ENCODE assay signal across 23 cellular contexts in genomic region chr7:136923111-136923510, GRCh38. TPM values are rescaled to one million over a fixed set of nuclear protein-coding genes. Genes with fewer than 3 reads are reported as not detected.
A peak's percentile ranks its signal among the peaks of the same experiment; 100 is the strongest.
DNase-seq lines count a peak whose midpoint lies in the region; ATAC-seq and TF ChIP-seq lines count a peak whose summit lies in the region.
"Had no signal": no experiment of that assay in that cellular context is flagged by ENCODE, and none has a peak within 500 bp of the region (broad histone marks: within the 10 kb centered on the region; RNA-seq: fewer than 3 reads in every experiment).

No MANE protein-coding gene starts in this region.

- H3K4me3 ChIP-seq in choroid plexus epithelial cell (ENCODE audit: low read depth, low read length): no peak overlapping the region
- H3K4me3 ChIP-seq: BLaER1 treated with 17β-estradiol and CSF1 and Interleukin-3, amounts not matched to agents 10 nM and 100 nM; right lobe of liver; vagina had no signal

- TF ChIP-seq CTCF in choroid plexus epithelial cell (conservative IDR thresholded peaks at IDR 0.05; ENCODE audit: low read depth, low read length): no peak

- ATAC-seq in GM18861 (IDR thresholded peaks at IDR 0.05; ENCODE audit: unreplicated experiment): no peak
- ATAC-seq: activated CD8-positive, alpha-beta T cell treated with anti-CD3 and anti-CD28 coated beads for 36 hours; activated T-cell treated with anti-CD3 and anti-CD28 coated beads, Interleukin-2, amount 50 U/mL, for 4 hours; left lobe of liver; right lobe of liver; T-cell had no signal

- DNase-seq in AG20443 (ENCODE audit: low spot score) (peak; percentile 50), HT1080 (ENCODE audit: low read depth) (peak; percentile 38), choroid plexus epithelial cell (ENCODE audit: low read depth) (peak; percentile 92), non-pigmented ciliary epithelial cell (ENCODE audit: low read depth) (peak; percentile 59), hypothalamus (lab: John Stamatoyannopoulos, UW) (no peak)
- no peak for DNase-seq in activated CD4-positive, alpha-beta T cell treated with anti-CD3 and anti-CD28 coated beads for 48 hours
- DNase-seq in stimulated activated CD4-positive, alpha-beta T cell treated with anti-CD3 and anti-CD28 coated beads, Interleukin-12 subunit alpha, Interleukin-12 subunit beta, amount 100 ng/mL, for 4 hours: no peak
- DNase-seq: activated CD8-positive, alpha-beta T cell treated with anti-CD3 and anti-CD28 coated beads for 36 hours; activated naive CD8-positive, alpha-beta T cell treated with anti-CD3 and anti-CD28 coated beads for 36 hours; activated T-cell treated with anti-CD3 and anti-CD28 coated beads, Interleukin-2, amount 50 U/mL, for 4 hours; effector CD4-positive, alpha-beta T cell; H7; NCI-H1694; NCI-H226; occipital lobe; right lobe of liver; stimulated activated CD4-positive, alpha-beta T cell treated with anti-CD3 and anti-CD28 coated beads, Interleukin-4, amount 100 ng/mL, for 24 hours; T-cell had no signal

RNA-seq across cellular contexts. Expression of gene CHRM2, which starts 54.7 kb away (rescaled TPM):
- not detected in 2 replicates for total RNA-seq in HT1080 (2014; rRNA removed; shearing (Covaris generic))
- not detected in 2 replicates for polyA plus RNA-seq in HT1080 (2015; cell fraction: cytosol; rRNA removed)
- 0.05 TPM in 1 of 2 replicates, not detected in the other for polyA plus RNA-seq in HT1080 (2015; cell fraction: nucleus; rRNA removed)
- total RNA-seq: activated CD8-positive, alpha-beta T cell treated with anti-CD3 and anti-CD28 coated beads for 36 hours; activated naive CD8-positive, alpha-beta T cell treated with anti-CD3 and anti-CD28 coated beads for 36 hours; H7; subcutaneous adipose tissue had no signal

Comparison
In these comparisons a context has a peak if more than half of its experiments do, and no peak if none do; other contexts are left out.
1. DNase-seq: peak in AG20443 (single experiment), HT1080 (single experiment), choroid plexus epithelial cell (single experiment) and non-pigmented ciliary epithelial cell (single experiment); none in activated CD4-positive, alpha-beta T cell treated with anti-CD3 and anti-CD28 coated beads for 48 hours (single experiment), stimulated activated CD4-positive, alpha-beta T cell treated with anti-CD3 and anti-CD28 coated beads, Interleukin-12 subunit alpha, Interleukin-12 subunit beta, amount 100 ng/mL, for 4 hours (single experiment) and hypothalamus (0 of 51).